1 cellular context compared by ENCODE assay signal in the genomic region with DNA sequence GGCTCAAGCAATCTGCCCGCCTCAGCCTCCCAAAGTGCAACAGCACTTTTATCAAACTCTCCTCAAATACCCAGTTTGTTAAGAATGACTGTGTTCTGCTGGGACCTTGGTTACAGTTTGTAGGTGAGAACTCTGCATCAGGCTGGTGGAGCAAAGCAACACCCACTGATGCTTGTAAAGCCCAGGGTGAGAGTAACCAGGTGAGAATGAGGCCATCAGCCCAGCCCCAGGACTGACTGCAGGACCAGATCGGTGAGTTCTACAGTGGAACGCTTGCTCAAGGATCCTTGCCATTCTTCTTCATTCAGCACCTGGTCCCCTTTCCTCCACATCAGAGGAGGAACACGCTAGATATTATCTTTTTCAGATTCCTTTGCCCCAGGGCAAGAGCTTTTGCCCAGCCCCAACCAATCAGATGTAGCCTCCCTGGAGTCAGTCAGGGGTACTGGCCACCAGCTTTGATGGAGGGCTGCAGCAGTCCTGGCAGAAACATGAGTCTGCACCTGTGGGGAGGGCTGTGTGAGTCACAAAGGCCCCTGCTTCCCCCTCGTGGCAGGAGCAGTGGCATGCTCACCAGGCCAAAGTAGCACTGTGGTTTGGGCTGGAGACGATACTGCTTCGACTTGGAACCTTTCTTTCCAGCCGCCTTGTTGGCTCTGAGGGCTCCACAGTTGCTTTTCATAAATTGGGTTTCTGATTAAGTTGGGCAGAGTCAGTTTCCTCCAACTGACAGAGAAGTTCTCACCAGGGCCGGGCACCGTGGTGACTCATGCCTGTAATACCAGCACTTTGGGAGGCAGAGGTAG.
TF ChIP-seq lines count a peak whose summit lies in the region.

No MANE protein-coding gene starts in this region.

TF ChIP-seq in HepG2, 621 proteins besides CTCF, POLR2A, EP300 and RAD21 (continued from another document):
- TF ChIP-seq, protein P1, sequence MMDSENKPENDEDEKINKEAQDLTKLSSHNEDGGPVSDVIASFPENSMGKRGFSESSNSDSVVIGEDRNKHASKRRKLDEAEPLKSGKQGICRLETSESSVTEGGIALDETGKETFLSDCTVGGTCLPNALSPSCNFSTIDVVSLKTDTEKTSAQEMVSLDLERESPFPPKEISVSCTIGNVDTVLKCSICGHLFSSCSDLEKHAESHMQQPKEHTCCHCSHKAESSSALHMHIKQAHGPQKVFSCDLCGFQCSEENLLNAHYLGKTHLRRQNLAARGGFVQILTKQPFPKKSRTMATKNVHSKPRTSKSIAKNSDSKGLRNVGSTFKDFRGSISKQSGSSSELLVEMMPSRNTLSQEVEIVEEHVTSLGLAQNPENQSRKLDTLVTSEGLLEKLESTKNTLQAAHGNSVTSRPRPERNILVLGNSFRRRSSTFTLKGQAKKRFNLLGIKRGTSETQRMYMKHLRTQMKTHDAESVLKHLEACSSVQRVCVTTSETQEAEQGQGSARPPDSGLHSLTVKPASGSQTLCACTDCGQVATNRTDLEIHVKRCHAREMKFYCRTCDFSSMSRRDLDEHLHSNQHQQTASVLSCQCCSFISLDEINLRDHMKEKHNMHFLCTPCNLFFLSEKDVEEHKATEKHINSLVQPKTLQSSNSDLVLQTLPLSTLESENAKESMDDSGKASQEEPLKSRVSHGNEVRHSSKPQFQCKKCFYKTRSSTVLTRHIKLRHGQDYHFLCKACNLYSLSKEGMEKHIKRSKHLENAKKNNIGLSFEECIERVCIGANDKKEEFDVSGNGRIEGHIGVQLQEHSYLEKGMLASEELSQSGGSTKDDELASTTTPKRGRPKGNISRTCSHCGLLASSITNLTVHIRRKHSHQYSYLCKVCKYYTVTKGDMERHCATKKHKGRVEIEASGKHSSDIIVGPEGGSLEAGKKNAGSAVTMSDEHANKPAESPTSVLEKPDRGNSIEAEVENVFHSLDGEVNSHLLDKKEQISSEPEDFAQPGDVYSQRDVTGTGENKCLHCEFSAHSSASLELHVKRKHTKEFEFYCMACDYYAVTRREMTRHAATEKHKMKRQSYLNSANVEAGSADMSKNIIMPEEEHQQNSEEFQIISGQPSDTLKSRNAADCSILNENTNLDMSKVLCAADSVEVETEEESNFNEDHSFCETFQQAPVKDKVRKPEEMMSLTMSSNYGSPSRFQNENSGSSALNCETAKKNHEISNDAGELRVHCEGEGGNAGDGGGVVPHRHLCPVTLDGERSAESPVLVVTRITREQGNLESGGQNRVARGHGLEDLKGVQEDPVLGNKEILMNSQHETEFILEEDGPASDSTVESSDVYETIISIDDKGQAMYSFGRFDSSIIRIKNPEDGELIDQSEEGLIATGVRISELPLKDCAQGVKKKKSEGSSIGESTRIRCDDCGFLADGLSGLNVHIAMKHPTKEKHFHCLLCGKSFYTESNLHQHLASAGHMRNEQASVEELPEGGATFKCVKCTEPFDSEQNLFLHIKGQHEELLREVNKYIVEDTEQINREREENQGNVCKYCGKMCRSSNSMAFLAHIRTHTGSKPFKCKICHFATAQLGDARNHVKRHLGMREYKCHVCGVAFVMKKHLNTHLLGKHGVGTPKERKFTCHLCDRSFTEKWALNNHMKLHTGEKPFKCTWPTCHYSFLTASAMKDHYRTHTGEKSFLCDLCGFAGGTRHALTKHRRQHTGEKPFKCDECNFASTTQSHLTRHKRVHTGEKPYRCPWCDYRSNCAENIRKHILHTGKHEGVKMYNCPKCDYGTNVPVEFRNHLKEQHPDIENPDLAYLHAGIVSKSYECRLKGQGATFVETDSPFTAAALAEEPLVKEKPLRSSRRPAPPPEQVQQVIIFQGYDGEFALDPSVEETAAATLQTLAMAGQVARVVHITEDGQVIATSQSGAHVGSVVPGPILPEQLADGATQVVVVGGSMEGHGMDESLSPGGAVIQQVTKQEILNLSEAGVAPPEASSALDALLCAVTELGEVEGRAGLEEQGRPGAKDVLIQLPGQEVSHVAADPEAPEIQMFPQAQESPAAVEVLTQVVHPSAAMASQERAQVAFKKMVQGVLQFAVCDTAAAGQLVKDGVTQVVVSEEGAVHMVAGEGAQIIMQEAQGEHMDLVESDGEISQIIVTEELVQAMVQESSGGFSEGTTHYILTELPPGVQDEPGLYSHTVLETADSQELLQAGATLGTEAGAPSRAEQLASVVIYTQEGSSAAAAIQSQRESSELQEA (CRISPR knock-in tag; IDR thresholded peaks at IDR 0.05; ENCODE audit: not compliant biosample characterization): no peak
- no peak for TF ChIP-seq ESRRA (CRISPR knock-in tag; IDR thresholded peaks at IDR 0.05; ENCODE audit: low read depth)
- TF ChIP-seq ZNF598 (CRISPR knock-in tag; IDR thresholded peaks at IDR 0.05; ENCODE audit: borderline replicate concordance): no peak; the same call in 1 of the 2 replicates
- peak; percentile 76 for TF ChIP-seq TEAD3 (CRISPR knock-in tag; optimal IDR thresholded peaks at IDR 0.05; ENCODE audit: borderline replicate concordance)
- TF ChIP-seq ETV5 (CRISPR knock-in tag; IDR thresholded peaks at IDR 0.05; ENCODE audit: borderline replicate concordance): peak; percentile 41; the same call in 1 of the 2 replicates
- no peak for TF ChIP-seq ZNF10 (CRISPR knock-in tag; IDR thresholded peaks at IDR 0.05; ENCODE audit: borderline replicate concordance, low read depth)
- TF ChIP-seq, protein P2, sequence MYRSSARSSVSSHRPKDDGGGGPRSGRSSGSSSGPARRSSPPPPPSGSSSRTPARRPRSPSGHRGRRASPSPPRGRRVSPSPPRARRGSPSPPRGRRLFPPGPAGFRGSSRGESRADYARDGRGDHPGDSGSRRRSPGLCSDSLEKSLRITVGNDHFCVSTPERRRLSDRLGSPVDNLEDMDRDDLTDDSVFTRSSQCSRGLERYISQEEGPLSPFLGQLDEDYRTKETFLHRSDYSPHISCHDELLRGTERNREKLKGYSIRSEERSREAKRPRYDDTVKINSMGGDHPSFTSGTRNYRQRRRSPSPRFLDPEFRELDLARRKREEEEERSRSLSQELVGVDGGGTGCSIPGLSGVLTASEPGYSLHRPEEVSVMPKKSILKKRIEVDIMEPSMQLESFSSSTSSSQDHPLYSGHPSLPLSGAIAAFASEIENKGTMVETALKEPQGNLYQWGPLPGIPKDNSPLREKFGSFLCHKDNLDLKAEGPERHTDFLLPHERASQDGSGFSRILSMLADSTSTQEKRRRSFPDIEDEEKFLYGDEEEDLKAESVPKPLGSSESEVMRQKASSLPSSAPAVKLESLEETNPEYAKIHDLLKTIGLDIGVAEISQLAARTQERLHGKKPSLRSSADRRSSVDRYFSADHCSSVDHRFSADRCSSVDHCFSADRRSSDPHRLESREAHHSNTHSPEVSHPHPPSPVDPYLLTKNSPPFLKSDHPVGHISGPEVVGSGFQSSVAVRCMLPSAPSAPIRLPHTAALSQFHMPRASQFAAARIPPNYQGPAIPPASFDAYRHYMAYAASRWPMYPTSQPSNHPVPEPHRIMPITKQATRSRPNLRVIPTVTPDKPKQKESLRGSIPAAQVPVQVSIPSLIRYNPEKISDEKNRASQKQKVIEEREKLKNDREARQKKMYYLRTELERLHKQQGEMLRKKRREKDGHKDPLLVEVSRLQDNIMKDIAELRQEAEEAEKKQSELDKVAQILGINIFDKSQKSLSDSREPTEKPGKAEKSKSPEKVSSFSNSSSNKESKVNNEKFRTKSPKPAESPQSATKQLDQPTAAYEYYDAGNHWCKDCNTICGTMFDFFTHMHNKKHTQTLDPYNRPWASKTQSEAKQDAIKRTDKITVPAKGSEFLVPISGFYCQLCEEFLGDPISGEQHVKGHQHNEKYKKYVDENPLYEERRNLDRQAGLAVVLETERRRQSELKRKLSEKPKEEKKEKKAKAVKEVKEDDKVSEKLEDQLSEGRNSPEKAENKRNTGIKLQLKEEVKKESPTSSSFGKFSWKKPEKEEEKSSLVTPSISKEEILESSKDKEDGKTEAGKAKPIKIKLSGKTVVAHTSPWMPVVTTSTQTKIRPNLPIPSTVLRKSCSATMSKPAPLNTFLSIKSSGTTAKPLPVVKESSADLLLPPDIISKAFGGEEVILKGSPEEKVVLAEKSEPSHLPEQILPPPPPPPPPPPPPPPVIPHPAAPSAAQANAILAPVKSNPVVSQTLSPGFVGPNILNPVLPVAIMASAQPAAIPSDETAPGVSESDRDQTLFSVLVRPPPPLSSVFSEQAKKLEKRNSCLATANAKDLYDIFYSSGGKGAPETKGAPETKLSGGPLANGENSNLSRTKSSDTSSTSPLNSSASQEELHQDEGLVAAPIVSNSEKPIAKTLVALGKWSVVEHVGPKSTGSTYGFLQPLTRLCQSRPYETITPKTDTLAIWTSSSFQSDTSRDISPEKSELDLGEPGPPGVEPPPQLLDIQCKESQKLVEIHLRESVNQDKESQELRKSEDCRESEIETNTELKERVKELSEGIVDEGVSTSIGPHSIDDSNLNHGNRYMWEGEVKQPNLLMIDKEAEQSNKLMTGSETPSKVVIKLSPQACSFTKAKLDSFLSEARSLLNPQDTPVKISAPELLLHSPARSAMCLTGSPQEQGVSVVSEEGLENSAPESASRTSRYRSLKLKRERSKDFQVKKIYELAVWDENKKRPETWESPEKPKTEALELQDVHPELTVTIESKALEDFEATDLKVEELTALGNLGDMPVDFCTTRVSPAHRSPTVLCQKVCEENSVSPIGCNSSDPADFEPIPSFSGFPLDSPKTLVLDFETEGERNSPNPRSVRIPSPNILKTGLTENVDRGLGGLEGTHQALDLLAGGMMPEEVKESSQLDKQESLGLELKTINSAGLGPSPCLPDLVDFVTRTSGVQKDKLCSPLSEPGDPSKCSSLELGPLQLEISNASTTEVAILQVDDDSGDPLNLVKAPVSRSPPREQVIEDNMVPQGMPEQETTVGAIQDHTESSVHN (CRISPR knock-in tag; IDR thresholded peaks at IDR 0.05): no peak
- peak; percentile 58; the same call in 1 of the 2 replicates for TF ChIP-seq ZNF350 (CRISPR knock-in tag; IDR thresholded peaks at IDR 0.05; ENCODE audit: borderline replicate concordance, low read depth)
- TF ChIP-seq ZBTB42 (CRISPR knock-in tag; IDR thresholded peaks at IDR 0.05): no peak
- no peak for TF ChIP-seq TARDBP (CRISPR knock-in tag; IDR thresholded peaks at IDR 0.05)
- TF ChIP-seq PRDM15 (CRISPR knock-in tag; IDR thresholded peaks at IDR 0.05): no peak
- TF ChIP-seq ZNF572 (CRISPR knock-in tag; IDR thresholded peaks at IDR 0.05): no peak
